1 cellular context compared by ENCODE assay signal in genomic region chr18:59127047-59127446, GRCh38.
TF ChIP-seq lines count a peak whose summit lies in the region.

No MANE protein-coding gene starts in this region.

TF ChIP-seq in GM23338, 12 proteins besides CTCF, POLR2A, EP300 and RAD21 (continued from another document):
- TF ChIP-seq ZNF462 (CRISPR knock-in tag; IDR thresholded peaks at IDR 0.05) (no peak), ETS1 (IDR thresholded peaks at IDR 0.05) (no peak), NANOG (IDR thresholded peaks at IDR 0.05; ENCODE audit: borderline replicate concordance) (no peak), STAT1 (IDR thresholded peaks at IDR 0.05; ENCODE audit: unreplicated experiment) (no peak), REST (IDR thresholded peaks at IDR 0.05; ENCODE audit: unreplicated experiment) (no peak), JUNB (IDR thresholded peaks at IDR 0.05; ENCODE audit: unreplicated experiment) (no peak), ZNF114 (CRISPR knock-in tag; IDR thresholded peaks at IDR 0.05) (no peak)
